ENCODE assay signal across 1 cellular context in genomic region chr12:116426391-116427136, GRCh38.
TF ChIP-seq lines count a peak whose summit lies in the region.

No MANE protein-coding gene starts in this region.

TF ChIP-seq in K562, 482 proteins besides CTCF, POLR2A, EP300 and RAD21 (continued from another document):
- TF ChIP-seq, protein P1, sequence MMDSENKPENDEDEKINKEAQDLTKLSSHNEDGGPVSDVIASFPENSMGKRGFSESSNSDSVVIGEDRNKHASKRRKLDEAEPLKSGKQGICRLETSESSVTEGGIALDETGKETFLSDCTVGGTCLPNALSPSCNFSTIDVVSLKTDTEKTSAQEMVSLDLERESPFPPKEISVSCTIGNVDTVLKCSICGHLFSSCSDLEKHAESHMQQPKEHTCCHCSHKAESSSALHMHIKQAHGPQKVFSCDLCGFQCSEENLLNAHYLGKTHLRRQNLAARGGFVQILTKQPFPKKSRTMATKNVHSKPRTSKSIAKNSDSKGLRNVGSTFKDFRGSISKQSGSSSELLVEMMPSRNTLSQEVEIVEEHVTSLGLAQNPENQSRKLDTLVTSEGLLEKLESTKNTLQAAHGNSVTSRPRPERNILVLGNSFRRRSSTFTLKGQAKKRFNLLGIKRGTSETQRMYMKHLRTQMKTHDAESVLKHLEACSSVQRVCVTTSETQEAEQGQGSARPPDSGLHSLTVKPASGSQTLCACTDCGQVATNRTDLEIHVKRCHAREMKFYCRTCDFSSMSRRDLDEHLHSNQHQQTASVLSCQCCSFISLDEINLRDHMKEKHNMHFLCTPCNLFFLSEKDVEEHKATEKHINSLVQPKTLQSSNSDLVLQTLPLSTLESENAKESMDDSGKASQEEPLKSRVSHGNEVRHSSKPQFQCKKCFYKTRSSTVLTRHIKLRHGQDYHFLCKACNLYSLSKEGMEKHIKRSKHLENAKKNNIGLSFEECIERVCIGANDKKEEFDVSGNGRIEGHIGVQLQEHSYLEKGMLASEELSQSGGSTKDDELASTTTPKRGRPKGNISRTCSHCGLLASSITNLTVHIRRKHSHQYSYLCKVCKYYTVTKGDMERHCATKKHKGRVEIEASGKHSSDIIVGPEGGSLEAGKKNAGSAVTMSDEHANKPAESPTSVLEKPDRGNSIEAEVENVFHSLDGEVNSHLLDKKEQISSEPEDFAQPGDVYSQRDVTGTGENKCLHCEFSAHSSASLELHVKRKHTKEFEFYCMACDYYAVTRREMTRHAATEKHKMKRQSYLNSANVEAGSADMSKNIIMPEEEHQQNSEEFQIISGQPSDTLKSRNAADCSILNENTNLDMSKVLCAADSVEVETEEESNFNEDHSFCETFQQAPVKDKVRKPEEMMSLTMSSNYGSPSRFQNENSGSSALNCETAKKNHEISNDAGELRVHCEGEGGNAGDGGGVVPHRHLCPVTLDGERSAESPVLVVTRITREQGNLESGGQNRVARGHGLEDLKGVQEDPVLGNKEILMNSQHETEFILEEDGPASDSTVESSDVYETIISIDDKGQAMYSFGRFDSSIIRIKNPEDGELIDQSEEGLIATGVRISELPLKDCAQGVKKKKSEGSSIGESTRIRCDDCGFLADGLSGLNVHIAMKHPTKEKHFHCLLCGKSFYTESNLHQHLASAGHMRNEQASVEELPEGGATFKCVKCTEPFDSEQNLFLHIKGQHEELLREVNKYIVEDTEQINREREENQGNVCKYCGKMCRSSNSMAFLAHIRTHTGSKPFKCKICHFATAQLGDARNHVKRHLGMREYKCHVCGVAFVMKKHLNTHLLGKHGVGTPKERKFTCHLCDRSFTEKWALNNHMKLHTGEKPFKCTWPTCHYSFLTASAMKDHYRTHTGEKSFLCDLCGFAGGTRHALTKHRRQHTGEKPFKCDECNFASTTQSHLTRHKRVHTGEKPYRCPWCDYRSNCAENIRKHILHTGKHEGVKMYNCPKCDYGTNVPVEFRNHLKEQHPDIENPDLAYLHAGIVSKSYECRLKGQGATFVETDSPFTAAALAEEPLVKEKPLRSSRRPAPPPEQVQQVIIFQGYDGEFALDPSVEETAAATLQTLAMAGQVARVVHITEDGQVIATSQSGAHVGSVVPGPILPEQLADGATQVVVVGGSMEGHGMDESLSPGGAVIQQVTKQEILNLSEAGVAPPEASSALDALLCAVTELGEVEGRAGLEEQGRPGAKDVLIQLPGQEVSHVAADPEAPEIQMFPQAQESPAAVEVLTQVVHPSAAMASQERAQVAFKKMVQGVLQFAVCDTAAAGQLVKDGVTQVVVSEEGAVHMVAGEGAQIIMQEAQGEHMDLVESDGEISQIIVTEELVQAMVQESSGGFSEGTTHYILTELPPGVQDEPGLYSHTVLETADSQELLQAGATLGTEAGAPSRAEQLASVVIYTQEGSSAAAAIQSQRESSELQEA (IDR thresholded peaks at IDR 0.05; ENCODE audit: low read depth): no peak
- TF ChIP-seq HSF4 (CRISPR knock-in tag; IDR thresholded peaks at IDR 0.05; ENCODE audit: borderline replicate concordance) (no peak), RBM22 (IDR thresholded peaks at IDR 0.05; ENCODE audit: low read depth, low read length, poor library complexity, severe bottlenecking) (no peak), ZNF263 (CRISPR knock-in tag; IDR thresholded peaks at IDR 0.05; ENCODE audit: borderline replicate concordance) (no peak), ZNF143 (CRISPR knock-in tag; IDR thresholded peaks at IDR 0.05) (no peak), ZNF324 (CRISPR knock-in tag; IDR thresholded peaks at IDR 0.05) (no peak), DDX20 (tag; IDR thresholded peaks at IDR 0.05; ENCODE audit: low read depth) (no peak), ZNF253 (CRISPR knock-in tag; conservative IDR thresholded peaks at IDR 0.05) (no peak), SLC30A9 (CRISPR knock-in tag; IDR thresholded peaks at IDR 0.05) (no peak), ATF2 (CRISPR knock-in tag; IDR thresholded peaks at IDR 0.05) (no peak), FOXP4 (CRISPR knock-in tag; IDR thresholded peaks at IDR 0.05; ENCODE audit: borderline replicate concordance) (no peak), SNIP1 (IDR thresholded peaks at IDR 0.05; ENCODE audit: low read depth) (no peak), EGR1 (conservative IDR thresholded peaks at IDR 0.05) (no peak), TCF3 (CRISPR knock-in tag; IDR thresholded peaks at IDR 0.05) (peak; percentile 86), POLR2AphosphoS5 (IDR thresholded peaks at IDR 0.05; ENCODE audit: control insufficient read depth, insufficient read depth, low read depth, low read length) (0 out of 2 replicates have a peak, but pooled peaks have one; percentile 38), ZNF184 (CRISPR knock-in tag; IDR thresholded peaks at IDR 0.05) (no peak), KDM1A (IDR thresholded peaks at IDR 0.05) (peak in 1 of 2 experiments; percentile 69; a peak in 3 of 4 replicates)
- TF ChIP-seq, protein P2, sequence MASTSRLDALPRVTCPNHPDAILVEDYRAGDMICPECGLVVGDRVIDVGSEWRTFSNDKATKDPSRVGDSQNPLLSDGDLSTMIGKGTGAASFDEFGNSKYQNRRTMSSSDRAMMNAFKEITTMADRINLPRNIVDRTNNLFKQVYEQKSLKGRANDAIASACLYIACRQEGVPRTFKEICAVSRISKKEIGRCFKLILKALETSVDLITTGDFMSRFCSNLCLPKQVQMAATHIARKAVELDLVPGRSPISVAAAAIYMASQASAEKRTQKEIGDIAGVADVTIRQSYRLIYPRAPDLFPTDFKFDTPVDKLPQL (IDR thresholded peaks at IDR 0.05; ENCODE audit: extremely low read depth, insufficient read length): no peak
TF ChIP-seq in K562: peak in this region for 47.
